Comparison of ENCODE assay signal across 16 cellular contexts in the genomic region with DNA sequence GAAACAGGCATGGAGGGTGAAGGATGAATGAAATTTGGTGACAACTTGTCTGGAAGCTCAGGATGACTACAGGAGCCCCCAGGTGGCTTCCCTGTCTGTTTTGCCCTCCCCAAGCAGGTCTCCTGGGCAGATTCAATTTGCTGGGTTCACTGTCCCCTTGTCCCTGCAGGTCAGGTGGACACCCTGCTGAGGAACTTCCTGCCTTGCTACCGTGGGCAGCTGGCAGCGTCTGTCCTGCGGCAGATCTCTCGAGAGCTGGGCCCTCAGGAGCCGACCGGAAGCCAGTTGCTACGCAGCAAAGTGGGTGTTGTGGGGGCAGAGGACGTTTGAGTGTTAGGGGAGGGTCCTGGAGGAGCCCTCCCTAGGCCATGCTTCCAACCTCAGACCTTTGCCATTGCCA. TPM values are rescaled to one million over a fixed set of nuclear protein-coding genes. Genes with fewer than 3 reads are reported as not detected.
DNase-seq lines count a peak whose midpoint lies in the region; TF ChIP-seq lines count a peak whose summit lies in the region.
"Had no signal": no experiment of that assay in that cellular context is flagged by ENCODE, and none has a peak within 500 bp of the region (broad histone marks: within the 10 kb centered on the region; RNA-seq: fewer than 3 reads in every experiment).

No MANE protein-coding gene starts in this region.

- H3K4me3 ChIP-seq in choroid plexus epithelial cell (ENCODE audit: low read depth, low read length), result no peak overlapping the region
- H3K4me3 ChIP-seq: prostate gland, uterus had no signal

- no peak for TF ChIP-seq CTCF in choroid plexus epithelial cell (conservative IDR thresholded peaks at IDR 0.05; ENCODE audit: low read depth, low read length)

- intact Hi-C loops in posterior cingulate gyrus (cut with DNase I), result no loop called here

- peak; percentile 66 for DNase-seq in A172 (ENCODE audit: low spot score)
- peak; percentile 21 for DNase-seq in EL
- DNase-seq in NCI-H345 treated with DMSO at 0.1 percent for 48 hours (lab: John Stamatoyannopoulos, UW; ENCODE audit: unreplicated experiment), result peak; percentile 11
- DNase-seq in choroid plexus epithelial cell (ENCODE audit: low read depth), result peak; percentile 16
- no peak for DNase-seq in NK-92 treated with Interleukin-12 subunit alpha and Interleukin-12 subunit beta, amount 100 ng/mL, for 24 hours (lab: John Stamatoyannopoulos, UW)
- DNase-seq in NCI-H1048 (lab: John Stamatoyannopoulos, UW), result no peak
- DNase-seq in HuH-7.5 (ENCODE audit: low spot score), result no peak
- no peak for DNase-seq in posterior cingulate gyrus
- DNase-seq: activated CD4-positive, alpha-beta memory T cell treated with anti-CD3 and anti-CD28 coated beads, Interleukin-2, amount 10 ng/mL, durations not matched to agents 7 days and 5 days; activated gamma-delta T cell; effector CD8-positive, alpha-beta T cell; midbrain; NCI-H2081 treated with DMSO at 0.1 percent for 48 hours; stimulated activated CD8-positive, alpha-beta memory T cell treated with anti-CD3 and anti-CD28 coated beads, Interleukin-4, amount 100 ng/mL, for 48 hours; uterus had no signal

RNA-seq across cellular contexts. Expression of a gene that starts 19.1 kb away (rescaled TPM):
- total RNA-seq in A172 (2014; rRNA removed; shearing (Covaris generic)), result 67.3 and 71.1 TPM in 2 replicates

RNA-seq across cellular contexts. Expression of a gene that starts 24.9 kb away (rescaled TPM):
- total RNA-seq in A172 (2014; rRNA removed; shearing (Covaris generic)), result 161 and 173 TPM in 2 replicates

Comparison
In these comparisons a context has a peak if more than half of its experiments do, and no peak if none do; other contexts are left out.
1. DNase-seq: peak in A172 (single experiment), EL (single experiment), NCI-H345 treated with DMSO at 0.1 percent for 48 hours (single experiment) and choroid plexus epithelial cell (single experiment); none in NK-92 treated with Interleukin-12 subunit alpha and Interleukin-12 subunit beta, amount 100 ng/mL, for 24 hours (single experiment), NCI-H1048 (single experiment), HuH-7.5 (single experiment) and posterior cingulate gyrus (0 of 10).